In genomic region chr16:12907670-12908233, GRCh38 we compare ENCODE assay signal across 12 cellular contexts. TPM values are rescaled to one million over a fixed set of nuclear protein-coding genes. Genes with fewer than 3 reads are reported as not detected.
DNase-seq lines count a peak whose midpoint lies in the region; ATAC-seq and TF ChIP-seq lines count a peak whose summit lies in the region.
"Had no signal": no experiment of that assay in that cellular context is flagged by ENCODE, and none has a peak within 500 bp of the region (broad histone marks: within the 10 kb centered on the region; RNA-seq: fewer than 3 reads in every experiment).

No MANE protein-coding gene starts in this region.

- DNase-seq in CD1c-positive myeloid dendritic cell (ENCODE audit: extremely low spot score), result peak; percentile 22
- peak; percentile 13 for DNase-seq in GM13977 (ENCODE audit: low spot score)
- DNase-seq in SK-MEL-5 (ENCODE audit: low read depth, low spot score), result peak; percentile 72
- peak; percentile 9 for DNase-seq in iris pigment epithelial cell (ENCODE audit: low read depth)
- no peak for DNase-seq in COLO829 (ENCODE audit: low spot score)
- no peak for DNase-seq in cerebellum (ENCODE audit: low spot score)
- no peak for DNase-seq in hepatic stellate cell (ENCODE audit: low spot score)
- DNase-seq: activated B cell treated with CpG ODN at 0.5 μM for 24 hours, lower lobe of right lung, transverse colon had no signal

- no peak for ATAC-seq in HG03565 (IDR thresholded peaks at IDR 0.05; ENCODE audit: unreplicated experiment)
- ATAC-seq: lower lobe of right lung had no signal

- TF ChIP-seq CTCF in GM13977 (IDR thresholded peaks at IDR 0.05; ENCODE audit: extremely low read depth, insufficient read depth, missing control alignments), result peak; percentile 23

- in situ Hi-C loops in GM13977 (cut with MboI; ENCODE audit: low pct_unique_long_range_greater_than_20kb, low sequenced_read_pairs, unreplicated experiment) (no loop called here), SK-MEL-5 (cut with HindIII; ENCODE audit: low pct_unique_long_range_greater_than_20kb, low sequenced_read_pairs) (no loop called here)

RNA-seq across cellular contexts. Expression of gene SHISA9, which starts 6.4 kb away (rescaled TPM):
- 0.35 and 0.37 TPM in 2 replicates for total RNA-seq in SK-MEL-5 (2014; rRNA removed; shearing (Covaris generic))
- polyA plus RNA-seq in SK-MEL-5 (2015; cell fraction: cytosol; rRNA removed), result 3.0 and 7.9 TPM in 2 replicates
- polyA plus RNA-seq in SK-MEL-5 (2015; cell fraction: nucleus; rRNA removed), result 1.5 and 4.3 TPM in 2 replicates
- 24.7 TPM for total RNA-seq in cerebellum
- total RNA-seq: fibroblast of lung, lower lobe of right lung had no signal
- polyA plus RNA-seq: fibroblast of lung had no signal

Comparison
In these comparisons a context has a peak if more than half of its experiments do, and no peak if none do; other contexts are left out.
1. DNase-seq: peak in CD1c-positive myeloid dendritic cell (single experiment), GM13977 (single experiment), SK-MEL-5 (single experiment) and iris pigment epithelial cell (single experiment); none in COLO829 (single experiment), cerebellum (single experiment) and hepatic stellate cell (single experiment).
2. RNA of gene SHISA9, which starts 6.4 kb away (total RNA-seq): 24.7 TPM in cerebellum (single experiment); 0.35 to 0.37 TPM in SK-MEL-5; every median in the first group is over 10 times any median in the second.